8 cellular contexts compared by ENCODE assay signal in the genomic region with DNA sequence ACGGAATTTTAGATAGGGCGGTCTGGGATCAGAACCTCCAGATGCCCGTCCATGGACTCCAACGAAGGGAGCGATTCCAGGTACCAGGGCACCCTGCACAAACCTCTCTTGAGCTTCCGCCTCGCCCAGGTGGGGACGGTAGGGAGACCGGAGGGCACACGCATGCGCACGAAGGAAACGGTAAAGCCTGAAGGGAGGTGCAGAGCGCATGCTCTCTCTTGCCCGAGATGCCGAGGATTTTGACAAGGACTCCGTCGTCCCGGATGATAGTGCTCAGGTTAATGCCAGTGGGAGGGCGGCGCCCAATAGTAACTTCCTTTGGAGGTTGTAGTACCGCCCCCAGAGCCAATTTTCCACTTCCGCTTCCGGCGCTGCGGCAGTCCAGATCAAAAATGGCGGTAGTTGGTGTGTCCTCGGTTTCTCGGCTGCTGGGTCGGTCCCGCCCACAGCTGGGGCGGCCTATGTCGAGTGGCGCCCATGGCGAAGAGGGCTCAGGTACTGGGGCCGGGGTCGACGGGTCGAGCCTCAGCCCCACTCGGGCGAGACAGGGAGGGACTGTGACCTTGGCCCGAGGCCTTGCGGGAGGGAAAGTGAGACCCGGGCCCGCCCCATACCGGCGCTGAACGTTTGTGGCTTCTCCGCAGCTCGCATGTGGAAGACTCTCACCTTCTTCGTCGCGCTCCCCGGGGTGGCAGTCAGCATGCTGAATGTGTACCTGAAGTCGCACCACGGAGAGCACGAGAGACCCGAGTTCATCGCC. TPM values are rescaled to one million over a fixed set of nuclear protein-coding genes. Genes with fewer than 3 reads are reported as not detected.
DNase-seq lines count a peak whose midpoint lies in the region; ATAC-seq and FAIRE-seq lines count a peak whose summit lies in the region.

Gene COX6A1 (plus strand): TSS at position 379 of the 760 bp plus-strand sequence. CDS start 14 bp downstream, at position 393.

- H3K4me1 ChIP-seq in endocrine pancreas (ENCODE audit: control insufficient read depth, insufficient read depth, low read length), result no peaks in the 10 kb centered on the region
- no peaks in the 10 kb centered on the region for H3K4me1 ChIP-seq in mesendoderm (ENCODE audit: control insufficient read depth, low read depth, low read length)

- no peak within 1 kb of the TSS for H3K18ac ChIP-seq in mesendoderm (ENCODE audit: low read length)

- H4K5ac ChIP-seq in mesendoderm (ENCODE audit: low read length), result no peak within 1 kb of the TSS

- no peaks in the 10 kb centered on the region for H3K36me3 ChIP-seq in endocrine pancreas (ENCODE audit: control insufficient read depth, insufficient read depth, low read length)
- no peaks in the 10 kb centered on the region for H3K36me3 ChIP-seq in mesendoderm (ENCODE audit: control insufficient read depth, insufficient read depth, low read length)

- H3K56ac ChIP-seq in mesendoderm (ENCODE audit: low read length), result peak within 1 kb of the TSS; percentile 95

- peaks cover 17% of the 10 kb centered on the region for H3K79me2 ChIP-seq in mesendoderm (ENCODE audit: control insufficient read depth, insufficient read depth, low read length)

- peaks cover 4% of the 10 kb centered on the region for H3K79me1 ChIP-seq in mesendoderm (ENCODE audit: low read length)

- no peak within 1 kb of the TSS for H3K4ac ChIP-seq in mesendoderm (ENCODE audit: low read depth, low read length)

- WGBS in mesendoderm (ENCODE audit: extremely low coverage, insufficient coverage, low lambda C conversion rate), result no CpG with 5 or more reads among the region's 59 CpGs

- H2AK5ac ChIP-seq in mesendoderm (ENCODE audit: low read length), result no peak within 1 kb of the TSS

- FAIRE-seq in HTR-8/SVneo (lab: Jason Lieb, UNC), result peak; percentile 23

- H3K27me3 ChIP-seq in endocrine pancreas (ENCODE audit: control insufficient read depth, insufficient read depth, low read length) (no peaks in the 10 kb centered on the region), mesendoderm (ENCODE audit: insufficient read depth, low read length, poor library complexity) (no peaks in the 10 kb centered on the region)

- no peak within 1 kb of the TSS for H2BK15ac ChIP-seq in mesendoderm (replicated peaks; ENCODE audit: low read depth)

- in situ Hi-C loops in Caki2 (cut with HindIII; ENCODE audit: low pct_unique_long_range_greater_than_20kb, low sequenced_read_pairs), result no loop called here

- no peak within 1 kb of the TSS for H2BK120ac ChIP-seq in mesendoderm (ENCODE audit: low read depth, low read length)

- no peak within 1 kb of the TSS for H2BK5ac ChIP-seq in mesendoderm (ENCODE audit: low read length)

- H4K8ac ChIP-seq in mesendoderm (ENCODE audit: low read depth, low read length), result peak within 1 kb of the TSS; percentile 41

- peak; percentile 94 for ATAC-seq in GM21367 (IDR thresholded peaks at IDR 0.05; ENCODE audit: unreplicated experiment)

- H3K9me3 ChIP-seq in endocrine pancreas (ENCODE audit: control insufficient read depth, low read length), result no peaks in the 10 kb centered on the region

- DNase-seq in Caki2 (ENCODE audit: low read depth), result peak; percentile 96
- peak; percentile 99 for DNase-seq in HTR-8/SVneo (ENCODE audit: insufficient read length, low spot score)
- peak; percentile 97 for DNase-seq in NOMO-1 treated with dmso at 0.1 percent for 144 hours (lab: John Stamatoyannopoulos, UW; ENCODE audit: unreplicated experiment)
- DNase-seq in activated CD8-positive, alpha-beta memory T cell treated with anti-CD3 and anti-CD28 coated beads for 48 hours (ENCODE audit: low read depth in 2 of 3, low spot score in 2 of 3), result peak; percentile 73 to 93 (median 89)
- DNase-seq in mesendoderm, result peak; percentile 100
- peak; percentile 96 for DNase-seq in stimulated activated CD8-positive, alpha-beta memory T cell treated with anti-CD3 and anti-CD28 coated beads, Interleukin-15, amount 100 ng/mL, for 1 hour (ENCODE audit: low read depth)

- peak within 1 kb of the TSS; percentile 80 for H3K27ac ChIP-seq in mesendoderm (ENCODE audit: low read depth, low read length)

- H3K4me2 ChIP-seq in mesendoderm (ENCODE audit: low read length), result peak within 1 kb of the TSS; percentile 83

- no peak within 1 kb of the TSS for H3K23ac ChIP-seq in mesendoderm (ENCODE audit: low read length)

- peak within 1 kb of the TSS; percentile 80 for H3K4me3 ChIP-seq in endocrine pancreas (ENCODE audit: control insufficient read depth, insufficient read depth, low read length)
- H3K4me3 ChIP-seq in mesendoderm (ENCODE audit: low read length), result peak within 1 kb of the TSS; percentile 70

- H3K9ac ChIP-seq in endocrine pancreas (ENCODE audit: control insufficient read depth, insufficient read depth, low read length), result peak within 1 kb of the TSS; percentile 57
- H3K9ac ChIP-seq in mesendoderm (ENCODE audit: low read length), result peak within 1 kb of the TSS; percentile 86

RNA-seq across cellular contexts. Expression of gene COX6A1, which starts in this region (rescaled TPM):
- 793 and 854 TPM in 2 replicates for total RNA-seq in Caki2 (2014; rRNA removed; shearing (Covaris generic); ENCODE audit: low replicate concordance)
- polyA plus RNA-seq in mesendoderm (2013, experiment 1 of 2), result 833 TPM
- polyA plus RNA-seq in mesendoderm (2013, experiment 2 of 2), result 817 TPM

Comparison
In these comparisons a context has a peak if more than half of its experiments do, and no peak if none do; other contexts are left out.
1. Peak in every context shown above with its lines: DNase-seq, ATAC-seq, H3K4me3 ChIP-seq and H3K27ac ChIP-seq.